14 cellular contexts compared by ENCODE assay signal in genomic region chr17:4578349-4578748, GRCh38. TPM values are rescaled to one million over a fixed set of nuclear protein-coding genes. Genes with fewer than 3 reads are reported as not detected.
"Had no signal": no experiment of that assay in that cellular context is flagged by ENCODE, and none has a peak within 500 bp of the region (broad histone marks: within the 10 kb centered on the region; RNA-seq: fewer than 3 reads in every experiment).

No MANE protein-coding gene starts in this region.

RNA-seq across cellular contexts. Expression of gene SMTNL2, which starts 6.0 kb away (rescaled TPM):
- total RNA-seq: activated B cell treated with CpG ODN at 0.5 μM for 24 hours; activated CD4-positive, alpha-beta memory T cell treated with anti-CD3 and anti-CD28 coated beads for 36 hours; activated CD4-positive, alpha-beta memory T cell treated with anti-CD3 and anti-CD28 coated beads, Interleukin-2, amount 10 ng/mL, durations not matched to agents 7 days and 5 days; activated CD4-positive, alpha-beta T cell treated with anti-CD3 and anti-CD28 coated beads for 36 hours; activated CD4-positive, alpha-beta T cell treated with anti-CD3 and anti-CD28 coated beads, Interleukin-2, amount 10 ng/mL, durations not matched to agents 24 days and 14 days; activated CD4-positive, alpha-beta T cell treated with anti-CD3 and anti-CD28 coated beads, Interleukin-2, amount 10 ng/mL, durations not matched to agents 7 days and 5 days; activated CD8-positive, alpha-beta memory T cell treated with anti-CD3 and anti-CD28 coated beads for 36 hours; activated CD8-positive, alpha-beta memory T cell treated with anti-CD3 and anti-CD28 coated beads, Interleukin-2, amount 10 ng/mL, durations not matched to agents 7 days and 5 days; activated CD8-positive, alpha-beta T cell treated with anti-CD3 and anti-CD28 coated beads for 36 hours; activated CD8-positive, alpha-beta T cell treated with anti-CD3 and anti-CD28 coated beads, Interleukin-2, amount 10 ng/mL, durations not matched to agents 7 days and 5 days; T-cell; T-helper 1 cell treated with Interleukin-12 subunit alpha and Interleukin-12 subunit beta and Interleukin-4 antibody, amounts not matched to agents 30 ng/mL and 1 ng/mL, for 36 hours; T-helper 17 cell; T-helper 2 cell treated with Interferon-gamma antibody and Interleukin-4, amounts not matched to agents 100 ng/mL and 5 ng/mL, for 36 hours had no signal

RNA-seq across cellular contexts. Expression of gene GGT6, which starts 18.0 kb away (rescaled TPM):
- total RNA-seq: activated B cell treated with CpG ODN at 0.5 μM for 24 hours; activated CD4-positive, alpha-beta memory T cell treated with anti-CD3 and anti-CD28 coated beads for 36 hours; activated CD4-positive, alpha-beta memory T cell treated with anti-CD3 and anti-CD28 coated beads, Interleukin-2, amount 10 ng/mL, durations not matched to agents 7 days and 5 days; activated CD4-positive, alpha-beta T cell treated with anti-CD3 and anti-CD28 coated beads for 36 hours; activated CD4-positive, alpha-beta T cell treated with anti-CD3 and anti-CD28 coated beads, Interleukin-2, amount 10 ng/mL, durations not matched to agents 24 days and 14 days; activated CD4-positive, alpha-beta T cell treated with anti-CD3 and anti-CD28 coated beads, Interleukin-2, amount 10 ng/mL, durations not matched to agents 7 days and 5 days; activated CD8-positive, alpha-beta memory T cell treated with anti-CD3 and anti-CD28 coated beads for 36 hours; activated CD8-positive, alpha-beta memory T cell treated with anti-CD3 and anti-CD28 coated beads, Interleukin-2, amount 10 ng/mL, durations not matched to agents 7 days and 5 days; activated CD8-positive, alpha-beta T cell treated with anti-CD3 and anti-CD28 coated beads for 36 hours; activated CD8-positive, alpha-beta T cell treated with anti-CD3 and anti-CD28 coated beads, Interleukin-2, amount 10 ng/mL, durations not matched to agents 7 days and 5 days; T-cell; T-helper 1 cell treated with Interleukin-12 subunit alpha and Interleukin-12 subunit beta and Interleukin-4 antibody, amounts not matched to agents 30 ng/mL and 1 ng/mL, for 36 hours; T-helper 17 cell; T-helper 2 cell treated with Interferon-gamma antibody and Interleukin-4, amounts not matched to agents 100 ng/mL and 5 ng/mL, for 36 hours had no signal
